7 cellular contexts compared by ENCODE assay signal in genomic region chr2:197786010-197786877, GRCh38. TPM values are rescaled to one million over a fixed set of nuclear protein-coding genes. Genes with fewer than 3 reads are reported as not detected.
A peak's percentile ranks its signal among the peaks of the same experiment; 100 is the strongest.
DNase-seq lines count a peak whose midpoint lies in the region; ATAC-seq and TF ChIP-seq lines count a peak whose summit lies in the region.

No MANE protein-coding gene starts in this region.

- no peaks in the 10 kb centered on the region for H3K36me3 Mint-ChIP-seq in activated T-cell treated with anti-CD3 and anti-CD28 coated beads, Interleukin-2, amount 50 U/mL, for 72 hours (ENCODE audit: insufficient read depth in 2 of 2)
- H3K36me3 Mint-ChIP-seq in glutamatergic neuron (ENCODE audit: unreplicated experiment): no peaks in the 10 kb centered on the region

- peak overlapping the region; percentile 74 to 86 for H3K4me3 Mint-ChIP-seq in activated T-cell treated with anti-CD3 and anti-CD28 coated beads, Interleukin-2, amount 50 U/mL, for 72 hours
- peak overlapping the region; percentile 42 for H3K4me3 Mint-ChIP-seq in glutamatergic neuron (ENCODE audit: unreplicated experiment)

- no peak overlapping the region for H3K27ac Mint-ChIP-seq in activated T-cell treated with anti-CD3 and anti-CD28 coated beads, Interleukin-2, amount 50 U/mL, for 72 hours
- no peak overlapping the region for H3K27ac Mint-ChIP-seq in glutamatergic neuron (ENCODE audit: unreplicated experiment)

- DNase-seq in GM19238 (ENCODE audit: insufficient read length, low spot score) (peak; percentile 34), glutamatergic neuron (peak; percentile 75), retina (peak; percentile 77), cerebellum (ENCODE audit: low spot score) (no peak), HK-2 (ENCODE audit: unreplicated experiment) (no peak)
- DNase-seq in activated T-cell treated with anti-CD3 and anti-CD28 coated beads, Interleukin-2, amount 50 U/mL, for 72 hours: peak; percentile 75 to 81

- H3K4me1 Mint-ChIP-seq in activated T-cell treated with anti-CD3 and anti-CD28 coated beads, Interleukin-2, amount 50 U/mL, for 72 hours (ENCODE audit: low read depth): peaks cover 5% of the 10 kb centered on the region
- H3K4me1 Mint-ChIP-seq in glutamatergic neuron (ENCODE audit: low read depth, unreplicated experiment): no peaks in the 10 kb centered on the region

- peak; percentile 82 for TF ChIP-seq CTCF in glutamatergic neuron (IDR thresholded peaks at IDR 0.05; ENCODE audit: partially characterized antibody, unreplicated experiment)

- H3K9me3 Mint-ChIP-seq in activated T-cell treated with anti-CD3 and anti-CD28 coated beads, Interleukin-2, amount 50 U/mL, for 72 hours: no peaks in the 10 kb centered on the region
- no peaks in the 10 kb centered on the region for H3K9me3 Mint-ChIP-seq in glutamatergic neuron (ENCODE audit: unreplicated experiment)

- ATAC-seq in HG03558 (IDR thresholded peaks at IDR 0.05; ENCODE audit: extremely low read depth, unreplicated experiment): peak; percentile 42
- peak; percentile 75 to 83 for ATAC-seq in activated T-cell treated with anti-CD3 and anti-CD28 coated beads, Interleukin-2, amount 50 U/mL, for 72 hours (replicated peaks in 1 of 2)

- peaks cover 34% of the 10 kb centered on the region for H3K27me3 Mint-ChIP-seq in activated T-cell treated with anti-CD3 and anti-CD28 coated beads, Interleukin-2, amount 50 U/mL, for 72 hours (ENCODE audit: low read depth)
- H3K27me3 Mint-ChIP-seq in glutamatergic neuron (ENCODE audit: unreplicated experiment): peaks cover 1% of the 10 kb centered on the region

RNA-seq across cellular contexts. Expression of gene BOLL, which starts 1.1 kb away (rescaled TPM):
- under 1 TPM in 1 of 2 donors, not detected in 1; 0.10 TPM for total RNA-seq in activated T-cell treated with anti-CD3 and anti-CD28 coated beads, Interleukin-2, amount 50 U/mL, for 72 hours
- not detected for total RNA-seq in glutamatergic neuron (ENCODE audit: unreplicated experiment)
- not detected for total RNA-seq in cerebellum

RNA-seq across cellular contexts. Expression of gene PLCL1, which starts 18.1 kb away (rescaled TPM):
- total RNA-seq in activated T-cell treated with anti-CD3 and anti-CD28 coated beads, Interleukin-2, amount 50 U/mL, for 72 hours: 1 to 10 TPM; 2.8 to 3.6 TPM
- 28.8 TPM for total RNA-seq in glutamatergic neuron (ENCODE audit: unreplicated experiment)
- total RNA-seq in cerebellum: 13.0 TPM

Comparison
In these comparisons a context has a peak if more than half of its experiments do, and no peak if none do; other contexts are left out.
1. DNase-seq: peak in GM19238 (single experiment), activated T-cell treated with anti-CD3 and anti-CD28 coated beads, Interleukin-2, amount 50 U/mL, for 72 hours (2 of 2), glutamatergic neuron (single experiment) and retina (single experiment); none in cerebellum (single experiment) and HK-2 (single experiment).